Comparison of ENCODE assay signal across 15 cellular contexts in the genomic region with DNA sequence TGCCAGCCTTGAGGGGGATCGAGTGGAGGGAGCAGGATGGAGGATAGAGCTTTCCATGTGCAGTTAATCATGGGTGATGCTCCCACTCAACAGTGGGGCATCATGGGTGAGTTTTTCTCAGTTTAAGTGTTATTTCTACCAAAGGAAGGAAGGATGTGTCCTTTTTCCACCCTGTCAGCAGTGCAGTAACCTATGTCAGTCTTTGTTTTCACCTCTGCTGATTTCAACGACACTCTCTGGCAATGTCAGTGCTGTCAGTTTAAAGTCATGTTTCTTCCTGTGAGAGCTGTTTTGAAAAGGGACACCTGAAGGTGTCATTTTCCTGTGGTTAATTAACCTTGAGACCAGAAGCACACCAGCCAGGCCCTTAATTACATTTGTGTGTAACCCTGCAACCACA.
DNase-seq lines count a peak whose midpoint lies in the region; ATAC-seq lines count a peak whose summit lies in the region.
"Had no signal": no experiment of that assay in that cellular context is flagged by ENCODE, and none has a peak within 500 bp of the region (broad histone marks: within the 10 kb centered on the region; RNA-seq: fewer than 3 reads in every experiment).

No MANE protein-coding gene starts in this region.

- peak; percentile 26 for DNase-seq in NK-92 treated with Interleukin-12 subunit alpha and Interleukin-12 subunit beta, amount 100 ng/mL, for 24 hours (lab: John Stamatoyannopoulos, UW)
- DNase-seq in NK-92 (lab: John Stamatoyannopoulos, UW; ENCODE audit: unreplicated experiment) (no peak), NCI-H748 (lab: John Stamatoyannopoulos, UW; ENCODE audit: unreplicated experiment) (peak; percentile 85), left kidney (ENCODE audit: low read depth, low spot score) (peak; percentile 66), AG20443 (ENCODE audit: low spot score) (no peak), NCI-H1694 treated with DMSO at 0.1 percent for 48 hours (lab: John Stamatoyannopoulos, UW) (no peak)
- DNase-seq: AML-193; CD4-positive, CD25-positive, alpha-beta regulatory T cell; DMS53; H9; NCI-H2081 treated with DMSO at 0.1 percent for 48 hours; NCI-H446 treated with DMSO at 0.1 percent for 48 hours; RPMI8226; T-helper 17 cell had no signal

- no peak for ATAC-seq in HG02852 (IDR thresholded peaks at IDR 0.05; ENCODE audit: unreplicated experiment)
- ATAC-seq: T-helper 17 cell had no signal

Comparison
In these comparisons a context has a peak if more than half of its experiments do, and no peak if none do; other contexts are left out.
1. DNase-seq: peak in NK-92 treated with Interleukin-12 subunit alpha and Interleukin-12 subunit beta, amount 100 ng/mL, for 24 hours (single experiment), NCI-H748 (single experiment) and left kidney (single experiment); none in NK-92 (single experiment), AG20443 (single experiment) and NCI-H1694 treated with DMSO at 0.1 percent for 48 hours (single experiment).